8 cellular contexts compared by ENCODE assay signal in the genomic region with DNA sequence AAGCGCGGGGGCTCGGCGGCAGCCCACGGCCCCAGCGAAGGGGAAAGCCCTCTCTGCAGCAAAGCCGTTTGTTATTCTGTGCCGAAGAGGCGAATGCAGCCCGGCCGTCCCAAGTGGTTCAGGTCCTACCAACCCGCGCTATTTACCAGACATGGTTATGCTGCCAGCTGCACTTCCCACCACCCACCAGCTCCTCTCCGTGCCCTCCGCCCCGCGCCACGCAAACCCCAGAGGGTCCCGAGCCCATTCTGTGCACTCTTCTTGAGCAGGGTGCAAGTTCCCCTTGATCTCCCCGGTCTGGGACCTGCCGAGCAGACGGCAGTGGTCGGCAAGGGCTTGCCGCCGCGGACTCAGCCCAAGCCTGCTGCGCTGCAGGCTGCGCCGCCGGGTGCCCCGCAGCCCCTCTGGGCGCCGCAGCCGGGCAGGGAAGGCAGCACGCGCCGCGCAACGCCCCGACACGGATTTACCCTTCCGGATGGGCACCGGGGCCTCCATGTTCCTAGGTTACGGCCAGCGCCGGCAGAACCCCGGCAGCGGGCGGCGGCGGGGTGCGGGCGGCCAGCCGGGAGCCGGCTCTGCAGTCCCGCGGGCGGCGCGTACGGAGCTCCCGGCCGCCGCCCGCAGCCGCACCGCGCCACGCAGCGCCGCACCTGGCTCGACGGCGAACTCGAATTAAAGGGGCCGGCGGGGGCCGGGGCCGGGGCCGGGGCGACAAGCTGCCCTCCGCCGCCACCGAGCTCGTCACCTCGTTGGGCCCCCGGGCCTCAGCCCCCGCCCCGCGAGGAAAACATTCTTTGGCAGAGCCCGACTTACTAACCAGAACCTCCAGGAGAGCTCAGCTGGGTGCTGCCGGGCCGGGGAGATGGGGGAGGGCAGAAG. TPM values are rescaled to one million over a fixed set of nuclear protein-coding genes. Genes with fewer than 3 reads are reported as not detected.
DNase-seq lines count a peak whose midpoint lies in the region; ATAC-seq and TF ChIP-seq lines count a peak whose summit lies in the region.

No MANE protein-coding gene starts in this region.

- H3K27me3 ChIP-seq in muscle layer of duodenum (ENCODE audit: low read depth, low read length) (peaks cover 35% of the 10 kb centered on the region), vagina (no peaks in the 10 kb centered on the region)

- peak overlapping the region; percentile 77 for H3K9ac ChIP-seq in SK-N-MC (ENCODE audit: insufficient read length)

- H3K9me3 Mint-ChIP-seq in effector memory CD8-positive, alpha-beta T cell, result no peaks in the 10 kb centered on the region

- H3K4me3 ChIP-seq in SK-N-MC (peak overlapping the region; percentile 94), muscle layer of duodenum (ENCODE audit: low read depth in 1 of 2, low read length in 2 of 2) (peak overlapping the region; percentile 54 to 90), vagina (peak overlapping the region; percentile 48 to 49)

- H3K9me3 ChIP-seq in SK-N-MC (ENCODE audit: low read depth, low read length) (no peaks in the 10 kb centered on the region), muscle layer of duodenum (ENCODE audit: control insufficient read depth in 1 of 2, low read length in 2 of 2) (no peaks in the 10 kb centered on the region), vagina (no peaks in the 10 kb centered on the region)

- no peaks in the 10 kb centered on the region for H3K36me3 Mint-ChIP-seq in effector memory CD8-positive, alpha-beta T cell (ENCODE audit: insufficient read depth)

- peak overlapping the region; percentile 80 to 88 for H3K4me3 Mint-ChIP-seq in effector memory CD8-positive, alpha-beta T cell

- no peak for TF ChIP-seq POLR2A in vagina (IDR thresholded peaks at IDR 0.05)

- TF ChIP-seq CTCF in vagina (IDR thresholded peaks at IDR 0.05), result no peak

- DNase-seq in Daoy (ENCODE audit: low read depth), result peak; percentile 51
- no peak for DNase-seq in SK-N-MC (ENCODE audit: low read depth, low spot score)
- DNase-seq in effector memory CD8-positive, alpha-beta T cell, result no peak
- DNase-seq in vagina (ENCODE audit: extremely low spot score in 2 of 2), result no peak
- DNase-seq in pons (ENCODE audit: low spot score), result no peak

- H3K27ac Mint-ChIP-seq in effector memory CD8-positive, alpha-beta T cell, result no peak overlapping the region

- intact Hi-C loops in vagina (cut with DNase I), result no loop called here

- H3K36me3 ChIP-seq in SK-N-MC (ENCODE audit: insufficient read depth, low read length) (peaks cover 21% of the 10 kb centered on the region), muscle layer of duodenum (ENCODE audit: control insufficient read depth in 1 of 2, insufficient read depth in 2 of 2, low read length in 2 of 2) (peaks cover 0 to 5% of the 10 kb centered on the region in 2 donors), vagina (no peaks in the 10 kb centered on the region)

- ATAC-seq in effector memory CD8-positive, alpha-beta T cell (replicated peaks), result peak; percentile 54
- ATAC-seq in HG02642 (IDR thresholded peaks at IDR 0.05; ENCODE audit: poor library complexity, unreplicated experiment), result no peak
- no peak for ATAC-seq in GM21576 (IDR thresholded peaks at IDR 0.05; ENCODE audit: unreplicated experiment)

- H3K4me1 ChIP-seq in muscle layer of duodenum (ENCODE audit: control insufficient read depth in 1 of 2, insufficient read depth in 2 of 2, low read length in 2 of 2), result peaks cover 0 to 34% of the 10 kb centered on the region in 2 donors
- H3K4me1 ChIP-seq in vagina, result peaks cover 29% of the 10 kb centered on the region

- peaks cover 62 to 71% of the 10 kb centered on the region in 2 donors for H3K27me3 Mint-ChIP-seq in effector memory CD8-positive, alpha-beta T cell

- H3K4me1 Mint-ChIP-seq in effector memory CD8-positive, alpha-beta T cell (ENCODE audit: low read depth in 2 of 2), result peaks cover 9 to 18% of the 10 kb centered on the region in 2 donors

- peak overlapping the region; percentile 70 for H3K27ac ChIP-seq in SK-N-MC
- no peak overlapping the region for H3K27ac ChIP-seq in muscle layer of duodenum (ENCODE audit: low read length)
- H3K27ac ChIP-seq in vagina, result no peak overlapping the region

RNA-seq across cellular contexts. Expression of a gene that starts 0.9 kb away (rescaled TPM):
- total RNA-seq in Daoy (2014; rRNA removed; shearing (Covaris generic)), result 0.15 and 0.17 TPM in 2 replicates
- total RNA-seq in vagina, result 0.74 TPM
